In genomic region chr7:99142727-99143521, GRCh38 we compare ENCODE assay signal across 8 cellular contexts. TPM values are rescaled to one million over a fixed set of nuclear protein-coding genes. Genes with fewer than 3 reads are reported as not detected.
DNase-seq lines count a peak whose midpoint lies in the region; ATAC-seq and TF ChIP-seq lines count a peak whose summit lies in the region.

No MANE protein-coding gene starts in this region.

- ATAC-seq in HG03139 (IDR thresholded peaks at IDR 0.05; ENCODE audit: unreplicated experiment) (peak; percentile 7), HG03045 (IDR thresholded peaks at IDR 0.05; ENCODE audit: unreplicated experiment) (no peak)

- H3K27me3 Mint-ChIP-seq in Calu3 (ENCODE audit: unreplicated experiment): no peaks in the 10 kb centered on the region
- peaks cover under 1% of the 10 kb centered on the region for H3K27me3 Mint-ChIP-seq in activated CD4-positive, alpha-beta memory T cell treated with anti-CD3 and anti-CD28 coated beads, Interleukin-2, amount 10 ng/mL, durations not matched to agents 7 days and 5 days

- no peak for TF ChIP-seq POLR2A in lower leg skin (IDR thresholded peaks at IDR 0.05)

- POLR2A ChIA-PET in activated CD4-positive, alpha-beta memory T cell treated with anti-CD3 and anti-CD28 coated beads, Interleukin-2, amount 10 ng/mL, durations not matched to agents 7 days and 5 days (lab: Charles Lee): interaction anchor here (1.0 to 1.8 kb wide), 4 partner anchors 10 to 266 kb away, joined by 3 to 6 read pairs (median 6); partner anchors contain the start of genes ARPC1A and BUD31

- TF ChIP-seq CTCF in Calu3 (IDR thresholded peaks at IDR 0.05; ENCODE audit: unreplicated experiment) (no peak), lower leg skin (IDR thresholded peaks at IDR 0.05) (no peak)

- H3K4me1 Mint-ChIP-seq in Calu3 (ENCODE audit: low read depth, unreplicated experiment): peaks cover 7% of the 10 kb centered on the region
- H3K4me1 Mint-ChIP-seq in activated CD4-positive, alpha-beta memory T cell treated with anti-CD3 and anti-CD28 coated beads, Interleukin-2, amount 10 ng/mL, durations not matched to agents 7 days and 5 days: peaks cover 43% of the 10 kb centered on the region

- peak overlapping the region; percentile 69 to 72 for H3K4me3 ChIP-seq in duodenal mucosa (ENCODE audit: low read depth in 1 of 2, low read length in 2 of 2)
- peak overlapping the region; percentile 95 for H3K4me3 ChIP-seq in lower leg skin (ENCODE audit: low read depth, poor library complexity, severe bottlenecking)

- H3K9me3 Mint-ChIP-seq in Calu3 (ENCODE audit: low read depth, unreplicated experiment): no peaks in the 10 kb centered on the region
- no peaks in the 10 kb centered on the region for H3K9me3 Mint-ChIP-seq in activated CD4-positive, alpha-beta memory T cell treated with anti-CD3 and anti-CD28 coated beads, Interleukin-2, amount 10 ng/mL, durations not matched to agents 7 days and 5 days

- intact Hi-C loops in Calu3 (cut with micrococcal nuclease; ENCODE audit: unreplicated experiment): loop anchor here (5.0 kb wide), 1 partner anchor 69 kb away; no protein-coding TSS in a partner anchor
- intact Hi-C loops in lower leg skin (cut with DNase I; ENCODE audit: low total_unique reads): no loop called here

- H3K4me1 ChIP-seq in duodenal mucosa (ENCODE audit: control insufficient read depth in 1 of 2, insufficient read depth in 2 of 2, low read length in 2 of 2): peaks cover 14 to 26% of the 10 kb centered on the region in 2 donors

- peak overlapping the region; percentile 85 for H3K4me3 Mint-ChIP-seq in Calu3 (ENCODE audit: low read depth, unreplicated experiment)
- H3K4me3 Mint-ChIP-seq in activated CD4-positive, alpha-beta memory T cell treated with anti-CD3 and anti-CD28 coated beads, Interleukin-2, amount 10 ng/mL, durations not matched to agents 7 days and 5 days: peak overlapping the region; percentile 87

- BruUV-seq in Calu3 (replicated peaks; lab: Mats Ljungman, UMichigan): no TSS peak

- no peaks in the 10 kb centered on the region for H3K27me3 ChIP-seq in duodenal mucosa (ENCODE audit: control insufficient read depth in 1 of 2, insufficient read depth in 2 of 2, low read length in 2 of 2)

- CTCF ChIA-PET in Calu3 (lab: Charles Lee): interaction anchor here (0.6 to 1.2 kb wide), 5 partner anchors 35 to 735 kb away, joined by 3 to 6 read pairs (median 5); partner anchors contain the start of gene KPNA7
- CTCF ChIA-PET in activated CD4-positive, alpha-beta memory T cell treated with anti-CD3 and anti-CD28 coated beads, Interleukin-2, amount 10 ng/mL, durations not matched to agents 7 days and 5 days (lab: Charles Lee): no interaction called here

- peak overlapping the region in 1 of 2 donors; percentile 59 for H3K9ac ChIP-seq in duodenal mucosa (ENCODE audit: low read depth in 1 of 2, low read length in 2 of 2)

- H3K27ac ChIP-seq in duodenal mucosa (ENCODE audit: low read depth, low read length): peak overlapping the region; percentile 78

- H3K36me3 Mint-ChIP-seq in Calu3 (ENCODE audit: insufficient read depth, unreplicated experiment): peaks cover 39% of the 10 kb centered on the region
- H3K36me3 Mint-ChIP-seq in activated CD4-positive, alpha-beta memory T cell treated with anti-CD3 and anti-CD28 coated beads, Interleukin-2, amount 10 ng/mL, durations not matched to agents 7 days and 5 days (ENCODE audit: low read depth): peaks cover 10% of the 10 kb centered on the region

- H3K36me3 ChIP-seq in duodenal mucosa (ENCODE audit: control insufficient read depth in 1 of 2, insufficient read depth in 2 of 2, low read length in 2 of 2): no peaks in the 10 kb centered on the region

- peak; percentile 97 for DNase-seq in Calu3
- DNase-seq in NCI-H774 (lab: John Stamatoyannopoulos, UW): peak; percentile 87
- peak; percentile 95 for DNase-seq in activated CD4-positive, alpha-beta memory T cell treated with anti-CD3 and anti-CD28 coated beads, Interleukin-2, amount 10 ng/mL, durations not matched to agents 7 days and 5 days
- DNase-seq in lower leg skin (ENCODE audit: low spot score in 2 of 2): peak; percentile 96 to 99
- DNase-seq in stimulated activated CD4-positive, alpha-beta T cell treated with anti-CD3 and anti-CD28 coated beads, Interleukin-4, amount 100 ng/mL, for 1 hour: peak; percentile 85

- peak overlapping the region; percentile 86 for H3K27ac Mint-ChIP-seq in Calu3 (ENCODE audit: unreplicated experiment)
- peak overlapping the region; percentile 79 for H3K27ac Mint-ChIP-seq in activated CD4-positive, alpha-beta memory T cell treated with anti-CD3 and anti-CD28 coated beads, Interleukin-2, amount 10 ng/mL, durations not matched to agents 7 days and 5 days

- H3K9me3 ChIP-seq in duodenal mucosa (ENCODE audit: control insufficient read depth in 1 of 2, low read length in 2 of 2): no peaks in the 10 kb centered on the region

- 5 to 8% methylated on average over 29 to 33 of the region's 33 CpGs for WGBS in lower leg skin, 2 donors

RNA-seq across cellular contexts. Expression of gene SMURF1, which starts 1.0 kb away (rescaled TPM):
- 28.2 and 29.7 TPM in 2 replicates for total RNA-seq in Calu3 (2022)
- 10 to 100 TPM; 15.9 to 17.6 TPM for total RNA-seq in activated CD4-positive, alpha-beta memory T cell treated with anti-CD3 and anti-CD28 coated beads, Interleukin-2, amount 10 ng/mL, durations not matched to agents 7 days and 5 days
- total RNA-seq in lower leg skin: 10 to 100 TPM; 26.8 to 44.7 (median 31.5) TPM
